ENCODE assay signal across 8 cellular contexts in genomic region chr16:58026139-58026704, GRCh38. TPM values are rescaled to one million over a fixed set of nuclear protein-coding genes. Genes with fewer than 3 reads are reported as not detected.
DNase-seq lines count a peak whose midpoint lies in the region; ATAC-seq and TF ChIP-seq lines count a peak whose summit lies in the region.

No MANE protein-coding gene starts in this region.

- no peaks in the 10 kb centered on the region for H3K79me2 ChIP-seq in Loucy (ENCODE audit: insufficient read depth, low read length)

- no peak for TF ChIP-seq POLR2A in gastrocnemius medialis (IDR thresholded peaks at IDR 0.05)

- no peak overlapping the region for H3K9ac ChIP-seq in Loucy (ENCODE audit: low read depth, low read length, poor library complexity, severe bottlenecking)

- no peak for DNase-seq in GM12864 (ENCODE audit: low read depth)
- DNase-seq in anterior cingulate cortex (lab: John Stamatoyannopoulos, UW) = peak in 34 of 58 donors; percentile 9 to 73 (median 40)
- DNase-seq in hypothalamus (lab: John Stamatoyannopoulos, UW) = peak in 27 of 51 donors; percentile 27 to 73 (median 46)
- peak; percentile 34 to 52 for DNase-seq in gastrocnemius medialis
- no peak for DNase-seq in GM13976 (ENCODE audit: low spot score)

- H3K27ac ChIP-seq in 22Rv1 (peak overlapping the region; percentile 88), gastrocnemius medialis (peak overlapping the region; percentile 73 to 92 (median 91))

- H3K36me3 ChIP-seq in Loucy (ENCODE audit: insufficient read depth, low read length) (no peaks in the 10 kb centered on the region), gastrocnemius medialis (no peaks in the 10 kb centered on the region)

- no peaks in the 10 kb centered on the region for H4K20me1 ChIP-seq in Loucy (ENCODE audit: insufficient read depth, low read length, poor library complexity, severe bottlenecking)

- H3K4me1 ChIP-seq in Loucy (ENCODE audit: insufficient read depth, low read length, poor library complexity, severe bottlenecking) = peaks cover 3% of the 10 kb centered on the region
- H3K4me1 ChIP-seq in gastrocnemius medialis = peaks cover 27 to 42% of the 10 kb centered on the region in 2 donors

- H3K27me3 ChIP-seq in Loucy (ENCODE audit: insufficient read depth, low read length, poor library complexity, severe bottlenecking) (no peaks in the 10 kb centered on the region), gastrocnemius medialis (no peaks in the 10 kb centered on the region)

- peak overlapping the region; percentile 70 for H3K4me2 ChIP-seq in Loucy (ENCODE audit: low read depth, low read length, poor library complexity, severe bottlenecking)

- H2AFZ ChIP-seq in Loucy (ENCODE audit: low read length) = peak overlapping the region; percentile 98

- no peaks in the 10 kb centered on the region for H3F3A ChIP-seq in Loucy (ENCODE audit: low read depth)

- no peaks in the 10 kb centered on the region for H3K9me2 ChIP-seq in Loucy (replicated peaks; ENCODE audit: low read depth, low read length)

- TF ChIP-seq CTCF in 22Rv1 (IDR thresholded peaks at IDR 0.05) (no peak), GM12864 (IDR thresholded peaks at IDR 0.05; ENCODE audit: low read depth, low read length, missing control alignments) (no peak), Loucy (conservative IDR thresholded peaks at IDR 0.05; ENCODE audit: low read length) (no peak), gastrocnemius medialis (IDR thresholded peaks at IDR 0.05 in 4 of 5, conservative IDR thresholded peaks at IDR 0.05 in 1 of 5) (no peak), GM13976 (IDR thresholded peaks at IDR 0.05; ENCODE audit: borderline replicate concordance, control extremely low read depth, extremely low read depth, insufficient read depth, missing control alignments) (no peak)

- in situ Hi-C loops in gastrocnemius medialis (cut with MboI; ENCODE audit: low sequenced_read_pairs in 4 of 4) = loop anchor here in 2 of 4 donors (10.0 kb wide), 1 partner anchor 99 kb away; the partner anchor contains the start of gene CFAP20 (in 2 of the 2)
- in situ Hi-C loops in GM13976 (cut with MboI; ENCODE audit: low sequenced_read_pairs, unreplicated experiment) = no loop called here

- H3K9me3 ChIP-seq in Loucy (ENCODE audit: insufficient read depth, low read depth, low read length) (no peaks in the 10 kb centered on the region), gastrocnemius medialis (no peaks in the 10 kb centered on the region)

- peak; percentile 67 to 69 for ATAC-seq in gastrocnemius medialis
- ATAC-seq in GM21423 (IDR thresholded peaks at IDR 0.05; ENCODE audit: unreplicated experiment) = no peak

- H3K4me3 ChIP-seq in GM12864 (ENCODE audit: low read depth, low read length) = peak overlapping the region; percentile 58
- peak overlapping the region; percentile 85 for H3K4me3 ChIP-seq in Loucy (ENCODE audit: low read length, poor library complexity, severe bottlenecking)
- peak overlapping the region; percentile 66 to 99 (median 70) for H3K4me3 ChIP-seq in gastrocnemius medialis

- intact Hi-C loops in gastrocnemius medialis (cut with DNase I; ENCODE audit: low total_unique reads) = loop anchor here (5.0 kb wide), 2 partner anchors 221 to 234 kb away; a partner anchor contains a TSS

RNA-seq across cellular contexts. Expression of gene MMP15, which starts 0.7 kb away (rescaled TPM):
- 1 to 10 TPM; 2.9 to 8.1 (median 4.9) TPM for total RNA-seq in gastrocnemius medialis

RNA-seq across cellular contexts. Expression of gene USB1, which starts 25.0 kb away (rescaled TPM):
- total RNA-seq in gastrocnemius medialis = 10 to 100 TPM in 2 of 4 donors, 1 to 10 TPM in 2; 5.7 to 31.2 (median 15.9) TPM

RNA-seq across cellular contexts. Expression of gene ZNF319, which starts 25.8 kb away (rescaled TPM):
- total RNA-seq in gastrocnemius medialis = 1 to 10 TPM; 4.4 to 7.5 (median 6.7) TPM

RNA-seq across cellular contexts. Expression of gene CNGB1, which starts 55.3 kb away (rescaled TPM):
- not detected for total RNA-seq in gastrocnemius medialis

Comparison
In these comparisons a context has a peak if more than half of its experiments do, and no peak if none do; other contexts are left out.
1. DNase-seq: peak in anterior cingulate cortex (34 of 58), hypothalamus (27 of 51) and gastrocnemius medialis (2 of 2); none in GM12864 (single experiment) and GM13976 (single experiment).
2. Peak in every context shown above with its lines, with median percentiles within 50 percentile points of each other: H3K4me3 ChIP-seq.